In genomic region chr19:54561840-54562239, GRCh38 we compare ENCODE assay signal across 1 cellular context.
A peak's percentile ranks its signal among the peaks of the same experiment; 100 is the strongest.
TF ChIP-seq lines count a peak whose summit lies in the region.

No MANE protein-coding gene starts in this region.

TF ChIP-seq in K562, 482 proteins besides CTCF, POLR2A, EP300 and RAD21 (continued from another document):
- TF ChIP-seq MGA (IDR thresholded peaks at IDR 0.05) = peak; percentile 49
- 0 out of 2 replicates have a peak, but pooled peaks have one; percentile 45 for TF ChIP-seq ZKSCAN8 (CRISPR knock-in tag; IDR thresholded peaks at IDR 0.05)
- no peak for TF ChIP-seq PCBP2 (IDR thresholded peaks at IDR 0.05; ENCODE audit: low read depth, low read length, poor library complexity, severe bottlenecking)
- TF ChIP-seq DNMT1 (IDR thresholded peaks at IDR 0.05) = no peak
- peak; percentile 60; the same call in 1 of the 2 replicates for TF ChIP-seq DMBX1 (CRISPR knock-in tag; IDR thresholded peaks at IDR 0.05; ENCODE audit: borderline replicate concordance)
- TF ChIP-seq NFRKB (IDR thresholded peaks at IDR 0.05; ENCODE audit: low read depth) = 0 out of 2 replicates have a peak, but pooled peaks have one; percentile 42
- TF ChIP-seq CEBPB (tag; IDR thresholded peaks at IDR 0.05) = no peak
- peak; percentile 84 for TF ChIP-seq L3MBTL2 (IDR thresholded peaks at IDR 0.05)
- TF ChIP-seq E2F6 (IDR thresholded peaks at IDR 0.05; ENCODE audit: borderline replicate concordance in 1 of 2, extremely low read depth in 1 of 2, insufficient read depth in 1 of 2, insufficient read length in 1 of 2, low read depth in 1 of 2, low read length in 1 of 2, poor library complexity in 1 of 2, severe bottlenecking in 1 of 2) = peak; percentile 71 to 83
- TF ChIP-seq CREB3 (tag; conservative IDR thresholded peaks at IDR 0.05; ENCODE audit: low read depth) = peak; percentile 83
- 0 out of 2 replicates have a peak, but pooled peaks have one; percentile 41 for TF ChIP-seq DIDO1 (tag; IDR thresholded peaks at IDR 0.05; ENCODE audit: low read depth)
- TF ChIP-seq, protein P1, sequence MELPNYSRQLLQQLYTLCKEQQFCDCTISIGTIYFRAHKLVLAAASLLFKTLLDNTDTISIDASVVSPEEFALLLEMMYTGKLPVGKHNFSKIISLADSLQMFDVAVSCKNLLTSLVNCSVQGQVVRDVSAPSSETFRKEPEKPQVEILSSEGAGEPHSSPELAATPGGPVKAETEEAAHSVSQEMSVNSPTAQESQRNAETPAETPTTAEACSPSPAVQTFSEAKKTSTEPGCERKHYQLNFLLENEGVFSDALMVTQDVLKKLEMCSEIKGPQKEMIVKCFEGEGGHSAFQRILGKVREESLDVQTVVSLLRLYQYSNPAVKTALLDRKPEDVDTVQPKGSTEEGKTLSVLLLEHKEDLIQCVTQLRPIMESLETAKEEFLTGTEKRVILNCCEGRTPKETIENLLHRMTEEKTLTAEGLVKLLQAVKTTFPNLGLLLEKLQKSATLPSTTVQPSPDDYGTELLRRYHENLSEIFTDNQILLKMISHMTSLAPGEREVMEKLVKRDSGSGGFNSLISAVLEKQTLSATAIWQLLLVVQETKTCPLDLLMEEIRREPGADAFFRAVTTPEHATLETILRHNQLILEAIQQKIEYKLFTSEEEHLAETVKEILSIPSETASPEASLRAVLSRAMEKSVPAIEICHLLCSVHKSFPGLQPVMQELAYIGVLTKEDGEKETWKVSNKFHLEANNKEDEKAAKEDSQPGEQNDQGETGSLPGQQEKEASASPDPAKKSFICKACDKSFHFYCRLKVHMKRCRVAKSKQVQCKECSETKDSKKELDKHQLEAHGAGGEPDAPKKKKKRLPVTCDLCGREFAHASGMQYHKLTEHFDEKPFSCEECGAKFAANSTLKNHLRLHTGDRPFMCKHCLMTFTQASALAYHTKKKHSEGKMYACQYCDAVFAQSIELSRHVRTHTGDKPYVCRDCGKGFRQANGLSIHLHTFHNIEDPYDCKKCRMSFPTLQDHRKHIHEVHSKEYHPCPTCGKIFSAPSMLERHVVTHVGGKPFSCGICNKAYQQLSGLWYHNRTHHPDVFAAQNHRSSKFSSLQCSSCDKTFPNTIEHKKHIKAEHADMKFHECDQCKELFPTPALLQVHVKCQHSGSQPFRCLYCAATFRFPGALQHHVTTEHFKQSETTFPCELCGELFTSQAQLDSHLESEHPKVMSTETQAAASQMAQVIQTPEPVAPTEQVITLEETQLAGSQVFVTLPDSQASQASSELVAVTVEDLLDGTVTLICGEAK (IDR thresholded peaks at IDR 0.05) = 0 out of 2 replicates have a peak, but pooled peaks have one; percentile 28
- TF ChIP-seq, protein P1 (CRISPR knock-in tag; IDR thresholded peaks at IDR 0.05) = no peak
- no peak for TF ChIP-seq SIRT6 (IDR thresholded peaks at IDR 0.05; ENCODE audit: low read depth, low read length)
- peak; percentile 69 for TF ChIP-seq CXXC5 (CRISPR knock-in tag; IDR thresholded peaks at IDR 0.05)
- TF ChIP-seq, protein P2, sequence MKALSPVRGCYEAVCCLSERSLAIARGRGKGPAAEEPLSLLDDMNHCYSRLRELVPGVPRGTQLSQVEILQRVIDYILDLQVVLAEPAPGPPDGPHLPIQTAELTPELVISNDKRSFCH (CRISPR knock-in tag; IDR thresholded peaks at IDR 0.05) = no peak
- TF ChIP-seq, protein P2 (tag; IDR thresholded peaks at IDR 0.05) = no peak
- no peak for TF ChIP-seq JUND (IDR thresholded peaks at IDR 0.05; ENCODE audit: borderline replicate concordance, low read depth, low read length)
- peak; percentile 31; the same call in 1 of the 3 replicates for TF ChIP-seq JUND (tag; IDR thresholded peaks at IDR 0.05; ENCODE audit: borderline replicate concordance, low read depth, low read length)
- no peak for TF ChIP-seq NR4A1 (CRISPR knock-in tag; IDR thresholded peaks at IDR 0.05)
- 0 out of 2 replicates have a peak, but pooled peaks have one; percentile 55 for TF ChIP-seq NR4A1 (tag; IDR thresholded peaks at IDR 0.05)
- peak; percentile 53; the same call in 1 of the 2 replicates for TF ChIP-seq TEAD4 (IDR thresholded peaks at IDR 0.05; ENCODE audit: low read length)
- no peak for TF ChIP-seq TEAD4 (CRISPR knock-in tag; IDR thresholded peaks at IDR 0.05; ENCODE audit: borderline replicate concordance)
- TF ChIP-seq SMAD4 (CRISPR knock-in tag; conservative IDR thresholded peaks at IDR 0.05) = 0 out of 2 replicates have a peak, but pooled peaks have one; percentile 41
